Comparison of ENCODE assay signal across 30 cellular contexts in genomic region chr17:66000216-66000615, GRCh38.
"Had no signal": no experiment of that assay in that cellular context is flagged by ENCODE, and none has a peak within 500 bp of the region (broad histone marks: within the 10 kb centered on the region; RNA-seq: fewer than 3 reads in every experiment).

No MANE protein-coding gene starts in this region.

- H3K4me1 Mint-ChIP-seq: activated CD8-positive, alpha-beta memory T cell treated with anti-CD3 and anti-CD28 coated beads, Interleukin-2, amount 10 ng/mL, durations not matched to agents 7 days and 5 days; activated naive CD8-positive, alpha-beta T cell treated with anti-CD3 and anti-CD28 coated beads, Interleukin-2, amount 50 U/mL, for 24 hours had no signal

- H3K4me3 Mint-ChIP-seq: activated CD4-positive, alpha-beta memory T cell treated with anti-CD3 and anti-CD28 coated beads for 36 hours; activated CD4-positive, alpha-beta T cell treated with anti-CD3 and anti-CD28 coated beads for 36 hours; activated CD4-positive, alpha-beta T cell treated with anti-CD3 and anti-CD28 coated beads, Interleukin-2, amount 10 ng/mL, durations not matched to agents 24 days and 14 days; activated CD8-positive, alpha-beta memory T cell treated with anti-CD3 and anti-CD28 coated beads, Interleukin-2, amount 10 ng/mL, durations not matched to agents 7 days and 5 days; activated CD8-positive, alpha-beta T cell treated with anti-CD3 and anti-CD28 coated beads, Interleukin-2, amount 10 ng/mL, durations not matched to agents 7 days and 5 days; activated naive CD4-positive, alpha-beta T cell treated with anti-CD3 and anti-CD28 coated beads for 36 hours; activated naive CD4-positive, alpha-beta T cell treated with anti-CD3 and anti-CD28 coated beads, Interleukin-2, amount 50 U/mL, for 24 hours; activated naive CD8-positive, alpha-beta T cell treated with anti-CD3 and anti-CD28 coated beads for 36 hours; activated naive CD8-positive, alpha-beta T cell treated with anti-CD3 and anti-CD28 coated beads, Interleukin-2, amount 50 U/mL, for 24 hours; activated T-helper 1 cell treated with anti-CD3 and anti-CD28 coated beads, Interleukin-12 subunit alpha, Interleukin-12 subunit beta, Interleukin-2, Interleukin-4 antibody, amounts not matched to agents 30 ng/mL and 10 ng/mL and 1 ng/mL, durations not matched to agents 14 hours and 24 hours and 36 hours had no signal

- FAIRE-seq: endometrium, frontal cortex had no signal

- H3K4me1 ChIP-seq: adrenal gland, body of pancreas, colonic mucosa had no signal

- H3K27me3 ChIP-seq: adrenal gland, body of pancreas, cardiac muscle cell, colonic mucosa, heart left ventricle had no signal

- H3K9me3 Mint-ChIP-seq: activated CD4-positive, alpha-beta T cell treated with anti-CD3 and anti-CD28 coated beads, Interleukin-2, amount 10 ng/mL, durations not matched to agents 24 days and 14 days; activated naive CD4-positive, alpha-beta T cell treated with anti-CD3 and anti-CD28 coated beads, Interleukin-2, amount 50 U/mL, for 24 hours; activated naive CD8-positive, alpha-beta T cell treated with anti-CD3 and anti-CD28 coated beads, Interleukin-2, amount 50 U/mL, for 24 hours; activated T-helper 1 cell treated with anti-CD3 and anti-CD28 coated beads, Interleukin-12 subunit alpha, Interleukin-12 subunit beta, Interleukin-2, Interleukin-4 antibody, amounts not matched to agents 30 ng/mL and 10 ng/mL and 1 ng/mL, durations not matched to agents 14 hours and 24 hours and 36 hours; activated T-helper 2 cell treated with anti-CD3 and anti-CD28 coated beads, Interferon-gamma antibody, Interleukin-2, Interleukin-4, amounts not matched to agents 10 μg/mL and 5 μg/mL and 100 μg/mL, durations not matched to agents 14 hours and 24 hours and 36 hours had no signal

- H3K4me3 ChIP-seq: adrenal gland, body of pancreas, cardiac muscle cell, colonic mucosa, heart left ventricle had no signal

- DNase-seq: activated CD4-positive, alpha-beta memory T cell treated with anti-CD3 and anti-CD28 coated beads for 36 hours; activated CD4-positive, alpha-beta T cell treated with anti-CD3 and anti-CD28 coated beads for 36 hours; activated CD4-positive, alpha-beta T cell treated with anti-CD3 and anti-CD28 coated beads, Interleukin-2, amount 10 ng/mL, durations not matched to agents 24 days and 14 days; activated CD4-positive, CD25-positive, alpha-beta regulatory T cell; activated CD4-positive, CD25-positive, alpha-beta regulatory T cell treated with anti-CD3 and anti-CD28 coated beads, Interleukin-2, amount 50 U/mL, for 72 hours; activated CD8-positive, alpha-beta memory T cell treated with anti-CD3 and anti-CD28 coated beads, Interleukin-2, amount 10 ng/mL, durations not matched to agents 7 days and 5 days; activated CD8-positive, alpha-beta memory T cell treated with anti-CD3 and anti-CD28 coated beads, Interleukin-2, amount 50 U/mL, for 4 hours; activated CD8-positive, alpha-beta T cell treated with anti-CD3 and anti-CD28 coated beads, Interleukin-2, amount 10 ng/mL, durations not matched to agents 7 days and 5 days; activated effector memory CD4-positive, alpha-beta T cell treated with anti-CD3 and anti-CD28 coated beads, Interleukin-2, amount 50 U/mL, for 16 hours; activated naive CD4-positive, alpha-beta T cell treated with anti-CD3 and anti-CD28 coated beads for 36 hours; activated naive CD8-positive, alpha-beta T cell treated with anti-CD3 and anti-CD28 coated beads for 36 hours; activated naive CD8-positive, alpha-beta T cell treated with anti-CD3 and anti-CD28 coated beads, Interleukin-2, amount 50 U/mL, for 24 hours; activated T-cell treated with anti-CD3 and anti-CD28 coated beads, Interleukin-2, amount 50 U/mL, for 1 hour; activated T-cell treated with anti-CD3 and anti-CD28 coated beads, Interleukin-2, amount 50 U/mL, for 48 hours; adrenal gland; amygdala; aorta; body of pancreas; central memory CD4-positive, alpha-beta T cell; cerebellar nuclear complex; colonic mucosa; effector CD8-positive, alpha-beta T cell; foreskin fibroblast; heart left ventricle had no signal

- H3K9me3 ChIP-seq: adrenal gland, body of pancreas, colonic mucosa, heart left ventricle had no signal

- H3K36me3 ChIP-seq: adrenal gland, colonic mucosa, heart left ventricle had no signal

- H3K27ac Mint-ChIP-seq: activated CD4-positive, alpha-beta memory T cell treated with anti-CD3 and anti-CD28 coated beads for 36 hours; activated CD4-positive, alpha-beta T cell treated with anti-CD3 and anti-CD28 coated beads for 36 hours; activated CD4-positive, alpha-beta T cell treated with anti-CD3 and anti-CD28 coated beads, Interleukin-2, amount 10 ng/mL, durations not matched to agents 24 days and 14 days; activated CD8-positive, alpha-beta memory T cell treated with anti-CD3 and anti-CD28 coated beads, Interleukin-2, amount 10 ng/mL, durations not matched to agents 7 days and 5 days; activated CD8-positive, alpha-beta T cell treated with anti-CD3 and anti-CD28 coated beads, Interleukin-2, amount 10 ng/mL, durations not matched to agents 7 days and 5 days; activated naive CD4-positive, alpha-beta T cell treated with anti-CD3 and anti-CD28 coated beads for 36 hours; activated naive CD4-positive, alpha-beta T cell treated with anti-CD3 and anti-CD28 coated beads, Interleukin-2, amount 50 U/mL, for 24 hours; activated naive CD8-positive, alpha-beta T cell treated with anti-CD3 and anti-CD28 coated beads for 36 hours; activated naive CD8-positive, alpha-beta T cell treated with anti-CD3 and anti-CD28 coated beads, Interleukin-2, amount 50 U/mL, for 24 hours; activated T-helper 1 cell treated with anti-CD3 and anti-CD28 coated beads, Interleukin-12 subunit alpha, Interleukin-12 subunit beta, Interleukin-2, Interleukin-4 antibody, amounts not matched to agents 30 ng/mL and 10 ng/mL and 1 ng/mL, durations not matched to agents 14 hours and 24 hours and 36 hours; activated T-helper 2 cell treated with anti-CD3 and anti-CD28 coated beads, Interferon-gamma antibody, Interleukin-2, Interleukin-4, amounts not matched to agents 10 μg/mL and 5 μg/mL and 100 μg/mL, durations not matched to agents 14 hours and 24 hours and 36 hours had no signal

- H3K27ac ChIP-seq: adrenal gland, body of pancreas, cardiac muscle cell, colonic mucosa, heart left ventricle had no signal

- H3K36me3 Mint-ChIP-seq: activated CD4-positive, alpha-beta memory T cell treated with anti-CD3 and anti-CD28 coated beads for 36 hours; activated CD8-positive, alpha-beta memory T cell treated with anti-CD3 and anti-CD28 coated beads, Interleukin-2, amount 10 ng/mL, durations not matched to agents 7 days and 5 days; activated naive CD8-positive, alpha-beta T cell treated with anti-CD3 and anti-CD28 coated beads for 36 hours had no signal

- H3K27me3 Mint-ChIP-seq: activated CD4-positive, alpha-beta memory T cell treated with anti-CD3 and anti-CD28 coated beads for 36 hours; activated CD4-positive, alpha-beta T cell treated with anti-CD3 and anti-CD28 coated beads for 36 hours; activated CD8-positive, alpha-beta memory T cell treated with anti-CD3 and anti-CD28 coated beads, Interleukin-2, amount 10 ng/mL, durations not matched to agents 7 days and 5 days; activated naive CD4-positive, alpha-beta T cell treated with anti-CD3 and anti-CD28 coated beads, Interleukin-2, amount 50 U/mL, for 24 hours; activated naive CD8-positive, alpha-beta T cell treated with anti-CD3 and anti-CD28 coated beads for 36 hours; activated naive CD8-positive, alpha-beta T cell treated with anti-CD3 and anti-CD28 coated beads, Interleukin-2, amount 50 U/mL, for 24 hours had no signal
